ENCODE assay signal across 11 cellular contexts in the genomic region with DNA sequence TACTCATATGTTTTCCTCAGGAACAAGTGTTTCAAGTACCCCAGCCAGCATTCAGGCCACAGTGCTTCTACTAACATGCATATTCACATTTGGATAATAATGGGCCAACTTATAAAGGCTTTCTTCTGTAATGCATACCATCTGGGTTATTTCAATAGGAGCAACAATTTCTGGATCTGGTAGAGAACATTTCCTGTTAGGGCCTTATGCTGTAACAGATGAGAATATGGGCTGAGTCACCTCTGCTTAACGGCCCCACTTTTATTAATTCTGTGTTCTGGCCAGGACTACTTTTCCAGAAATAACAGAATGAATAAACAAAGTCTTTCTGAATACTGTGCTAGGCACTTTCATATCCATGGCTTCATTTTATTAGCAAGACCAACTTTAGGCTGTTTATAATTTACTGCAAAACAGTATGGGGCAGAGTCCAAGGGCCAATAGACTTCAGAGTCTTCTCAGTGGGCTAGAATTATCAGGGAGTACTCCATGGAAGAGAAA. TPM values are rescaled to one million over a fixed set of nuclear protein-coding genes. Genes with fewer than 3 reads are reported as not detected.
DNase-seq lines count a peak whose midpoint lies in the region; ATAC-seq and TF ChIP-seq lines count a peak whose summit lies in the region.
"Had no signal": no experiment of that assay in that cellular context is flagged by ENCODE, and none has a peak within 500 bp of the region (broad histone marks: within the 10 kb centered on the region; RNA-seq: fewer than 3 reads in every experiment).

No MANE protein-coding gene starts in this region.

- H3K9me3 ChIP-seq in right cardiac atrium (ENCODE audit: control insufficient read depth, low read length) (no peaks in the 10 kb centered on the region), tibial nerve (no peaks in the 10 kb centered on the region), Karpas-422 (ENCODE audit: low read length) (no peaks in the 10 kb centered on the region)
- H3K9me3 ChIP-seq: neutrophil had no signal

- H3K4me2 ChIP-seq in Karpas-422 (ENCODE audit: low read depth, low read length, poor library complexity, severe bottlenecking) = no peak overlapping the region

- TF ChIP-seq POLR2A in tibial nerve (IDR thresholded peaks at IDR 0.05) = no peak

- no peak overlapping the region for H3K4me3 ChIP-seq in astrocyte of the cerebellum (ENCODE audit: low read depth, low read length)
- no peak overlapping the region for H3K4me3 ChIP-seq in right cardiac atrium (ENCODE audit: low read length)
- H3K4me3 ChIP-seq in tibial nerve = no peak overlapping the region
- H3K4me3 ChIP-seq in Karpas-422 (ENCODE audit: low read length) = no peak overlapping the region

- H2AFZ ChIP-seq in Karpas-422 (ENCODE audit: low read length) = no peak overlapping the region

- no peaks in the 10 kb centered on the region for H4K20me1 ChIP-seq in Karpas-422 (ENCODE audit: insufficient read depth, low read depth, low read length)

- TF ChIP-seq EP300 in tibial nerve (IDR thresholded peaks at IDR 0.05) = no peak

- DNase-seq in HS-5 (ENCODE audit: low read depth) (peak; percentile 68), astrocyte of the cerebellum (ENCODE audit: low read depth) (peak; percentile 77), right cardiac atrium (no peak), tibial nerve (ENCODE audit: low spot score in 2 of 2) (no peak), Karpas-422 (no peak), middle frontal gyrus (ENCODE audit: extremely low spot score, low spot score) (no peak)
- DNase-seq: activated CD4-positive, alpha-beta T cell treated with anti-CD3 and anti-CD28 coated beads for 1 hour; NCI-H2029 treated with DMSO at 0.1 percent for 48 hours had no signal

- ATAC-seq in right cardiac atrium = peak; percentile 67 to 79
- ATAC-seq in HG03159 (IDR thresholded peaks at IDR 0.05; ENCODE audit: unreplicated experiment) = no peak
- no peak for ATAC-seq in HG03469 (IDR thresholded peaks at IDR 0.05; ENCODE audit: unreplicated experiment)

- H3K27me3 ChIP-seq in right cardiac atrium (ENCODE audit: control insufficient read depth, insufficient read depth) (no peaks in the 10 kb centered on the region), tibial nerve (no peaks in the 10 kb centered on the region), Karpas-422 (ENCODE audit: low read length) (no peaks in the 10 kb centered on the region)
- H3K27me3 ChIP-seq: neutrophil had no signal

- H3K9ac ChIP-seq in Karpas-422 (ENCODE audit: low read length) = no peak overlapping the region

- TF ChIP-seq CTCF in astrocyte of the cerebellum (IDR thresholded peaks at IDR 0.05; ENCODE audit: low read depth, low read length, missing control alignments) (no peak), tibial nerve (IDR thresholded peaks at IDR 0.05) (no peak)

- H3K4me1 ChIP-seq in right cardiac atrium (ENCODE audit: control insufficient read depth, insufficient read depth, low read length) (no peaks in the 10 kb centered on the region), tibial nerve (peaks cover 0 to 14% (median 0%) of the 10 kb centered on the region in 4 donors), Karpas-422 (ENCODE audit: low read length) (peaks cover 42% of the 10 kb centered on the region)

- no peaks in the 10 kb centered on the region for H3K9me2 ChIP-seq in Karpas-422 (replicated peaks; ENCODE audit: insufficient read depth, low read length)

- no peaks in the 10 kb centered on the region for H3K36me3 ChIP-seq in tibial nerve
- no peaks in the 10 kb centered on the region for H3K36me3 ChIP-seq in Karpas-422 (ENCODE audit: insufficient read depth, low read length)
- H3K36me3 ChIP-seq: neutrophil had no signal

- peak overlapping the region; percentile 71 for H3K27ac ChIP-seq in right cardiac atrium (ENCODE audit: low read length)
- H3K27ac ChIP-seq in tibial nerve = peak overlapping the region in 3 of 4 donors; percentile 2 to 66 (median 11)
- no peak overlapping the region for H3K27ac ChIP-seq in Karpas-422 (ENCODE audit: low read length)
- H3K27ac ChIP-seq: neutrophil had no signal

- intact Hi-C loops in right cardiac atrium (cut with DNase I) = no loop called here

- WGBS in right cardiac atrium = 1% methylated on average over 1 of the region's 1 CpG
- 4 to 9% methylated on average over 1 of the region's 1 CpG for WGBS in tibial nerve, 2 donors

- in situ Hi-C loops in astrocyte of the cerebellum (cut with HindIII; ENCODE audit: low sequenced_read_pairs) = no loop called here

- H3K79me2 ChIP-seq in Karpas-422 (ENCODE audit: low read length) = no peaks in the 10 kb centered on the region

RNA-seq across cellular contexts. Expression of a gene that starts 7.9 kb away (rescaled TPM):
- total RNA-seq in right cardiac atrium = 10 to 100 TPM; 18.4 to 28.6 (median 22.8) TPM
- polyA plus RNA-seq in right cardiac atrium = 7.7 TPM
- total RNA-seq in tibial nerve = 1 to 10 TPM; 3.6 to 5.5 (median 4.8) TPM
- 21.4 and 29.0 TPM in 2 replicates for total RNA-seq in Karpas-422 (2014; rRNA removed; shearing (Covaris generic); ENCODE audit: low replicate concordance)

Comparison
In these comparisons a context has a peak if more than half of its experiments do, and no peak if none do; other contexts are left out.
1. DNase-seq: peak in HS-5 (single experiment) and astrocyte of the cerebellum (single experiment); none in right cardiac atrium (0 of 3), tibial nerve (0 of 2), Karpas-422 (single experiment) and middle frontal gyrus (single experiment).
2. ATAC-seq: peak in right cardiac atrium (2 of 2); none in HG03159 (single experiment) and HG03469 (single experiment).